In the genomic region with DNA sequence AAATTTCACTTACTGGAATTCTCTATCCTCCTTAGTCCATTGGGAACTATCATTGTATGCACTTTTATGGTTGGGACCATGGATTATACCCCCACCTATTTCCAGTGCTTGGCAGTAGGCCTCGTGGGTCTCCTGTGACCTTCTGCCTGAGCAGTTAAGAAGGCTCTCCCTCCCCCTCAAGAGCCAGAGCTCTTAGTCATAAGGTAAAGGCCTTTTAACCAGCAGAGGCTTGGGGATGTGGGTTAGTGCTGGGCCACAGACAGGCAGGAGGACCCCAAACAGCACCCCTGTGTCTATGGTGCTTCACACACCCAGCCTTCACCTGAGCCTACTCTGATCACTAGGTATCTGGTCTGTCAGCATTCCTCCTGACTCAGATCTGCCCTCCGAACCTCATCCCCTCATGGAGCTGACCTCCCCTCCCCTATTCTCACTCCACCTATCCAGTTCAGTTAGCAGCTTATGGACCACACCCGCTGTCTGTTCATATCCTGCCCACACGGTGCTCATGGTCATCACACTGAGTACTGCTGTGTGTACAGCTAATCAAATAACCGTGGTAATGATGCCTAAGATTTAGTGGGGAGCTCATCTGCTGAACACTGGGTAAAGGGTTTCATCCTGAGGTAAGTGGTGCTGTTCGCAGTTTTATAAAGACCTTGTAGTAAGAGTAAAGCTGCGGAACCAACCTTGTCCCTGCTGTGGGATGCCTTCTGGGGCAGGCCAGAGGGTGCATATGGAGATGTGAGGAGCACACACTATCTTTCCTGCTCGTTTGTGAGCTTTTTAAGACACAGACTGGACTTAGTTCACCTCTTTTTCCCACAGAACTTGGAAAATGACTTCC, we compare ENCODE assay signal across 1 cellular context.
TF ChIP-seq lines count a peak whose summit lies in the region.

No MANE protein-coding gene starts in this region.

TF ChIP-seq in IMR-90, 13 proteins besides CTCF, POLR2A, EP300 and RAD21:
- TF ChIP-seq CEBPB (IDR thresholded peaks at IDR 0.05; ENCODE audit: low read depth, low read length) (no peak), SMC3 (IDR thresholded peaks at IDR 0.05; ENCODE audit: low read depth, low read length) (no peak), MAFK (IDR thresholded peaks at IDR 0.05; ENCODE audit: low read depth, low read length) (no peak), CHD1 (IDR thresholded peaks at IDR 0.05; ENCODE audit: low read depth, low read length) (no peak), NFE2L2 (IDR thresholded peaks at IDR 0.05; ENCODE audit: low read depth, low read length) (no peak), RFX5 (IDR thresholded peaks at IDR 0.05; ENCODE audit: low read depth, low read length) (no peak), MXI1 (IDR thresholded peaks at IDR 0.05; ENCODE audit: borderline replicate concordance, low read depth, low read length) (no peak), RCOR1 (IDR thresholded peaks at IDR 0.05; ENCODE audit: insufficient replicate concordance, low read length) (no peak)
- TF ChIP-seq, protein P1, sequence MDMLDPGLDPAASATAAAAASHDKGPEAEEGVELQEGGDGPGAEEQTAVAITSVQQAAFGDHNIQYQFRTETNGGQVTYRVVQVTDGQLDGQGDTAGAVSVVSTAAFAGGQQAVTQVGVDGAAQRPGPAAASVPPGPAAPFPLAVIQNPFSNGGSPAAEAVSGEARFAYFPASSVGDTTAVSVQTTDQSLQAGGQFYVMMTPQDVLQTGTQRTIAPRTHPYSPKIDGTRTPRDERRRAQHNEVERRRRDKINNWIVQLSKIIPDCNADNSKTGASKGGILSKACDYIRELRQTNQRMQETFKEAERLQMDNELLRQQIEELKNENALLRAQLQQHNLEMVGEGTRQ (IDR thresholded peaks at IDR 0.05; ENCODE audit: low read depth, low read length), result no peak
- TF ChIP-seq, protein P2, sequence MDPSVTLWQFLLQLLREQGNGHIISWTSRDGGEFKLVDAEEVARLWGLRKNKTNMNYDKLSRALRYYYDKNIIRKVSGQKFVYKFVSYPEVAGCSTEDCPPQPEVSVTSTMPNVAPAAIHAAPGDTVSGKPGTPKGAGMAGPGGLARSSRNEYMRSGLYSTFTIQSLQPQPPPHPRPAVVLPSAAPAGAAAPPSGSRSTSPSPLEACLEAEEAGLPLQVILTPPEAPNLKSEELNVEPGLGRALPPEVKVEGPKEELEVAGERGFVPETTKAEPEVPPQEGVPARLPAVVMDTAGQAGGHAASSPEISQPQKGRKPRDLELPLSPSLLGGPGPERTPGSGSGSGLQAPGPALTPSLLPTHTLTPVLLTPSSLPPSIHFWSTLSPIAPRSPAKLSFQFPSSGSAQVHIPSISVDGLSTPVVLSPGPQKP (IDR thresholded peaks at IDR 0.05; ENCODE audit: borderline replicate concordance, low read depth, low read length), result no peak
